Comparison of ENCODE assay signal across 8 cellular contexts in genomic region chr15:45522179-45522930, GRCh38. TPM values are rescaled to one million over a fixed set of nuclear protein-coding genes. Genes with fewer than 3 reads are reported as not detected.
DNase-seq lines count a peak whose midpoint lies in the region; ATAC-seq lines count a peak whose summit lies in the region.

SLC30A4 (minus strand) TSS chr15:45522755; CDS start chr15:45522354, 401 bp downstream.

- DNase-seq in NCI-H2081 (lab: John Stamatoyannopoulos, UW) (peak; percentile 40 to 76), NCI-H2081 treated with DMSO at 0.1 percent for 48 hours (lab: John Stamatoyannopoulos, UW) (no peak), NCI-H2196 (lab: John Stamatoyannopoulos, UW; ENCODE audit: unreplicated experiment) (peak; percentile 20), activated T-cell treated with anti-CD3 and anti-CD28 coated beads for 24 hours (ENCODE audit: low read depth) (peak; percentile 44), epithelial cell of prostate (ENCODE audit: low read depth, low spot score) (no peak), mucosa of gallbladder (ENCODE audit: low spot score) (peak; percentile 54)
- peak; percentile 52 for DNase-seq in stimulated activated CD8-positive, alpha-beta memory T cell treated with anti-CD3 and anti-CD28 coated beads, Interleukin-4, amount 100 ng/mL, for 24 hours (ENCODE audit: low read depth)

- ATAC-seq in HG02798 (IDR thresholded peaks at IDR 0.05; ENCODE audit: poor library complexity, unreplicated experiment): peak; percentile 88

- H3K27ac ChIP-seq in epithelial cell of prostate: peak within 1 kb of the TSS; percentile 32

RNA-seq across cellular contexts. Expression of gene SLC30A4, which starts in this region (rescaled TPM):
- 4.7 TPM for total RNA-seq in mucosa of gallbladder

Comparison
In these comparisons a context has a peak if more than half of its experiments do, and no peak if none do; other contexts are left out.
1. DNase-seq: peak in NCI-H2081 (2 of 2), NCI-H2196 (single experiment), activated T-cell treated with anti-CD3 and anti-CD28 coated beads for 24 hours (single experiment), mucosa of gallbladder (single experiment) and stimulated activated CD8-positive, alpha-beta memory T cell treated with anti-CD3 and anti-CD28 coated beads, Interleukin-4, amount 100 ng/mL, for 24 hours (single experiment); none in NCI-H2081 treated with DMSO at 0.1 percent for 48 hours (single experiment) and epithelial cell of prostate (single experiment).